In genomic region chr9:135439514-135439913, GRCh38 we compare ENCODE assay signal across 6 cellular contexts. TPM values are rescaled to one million over a fixed set of nuclear protein-coding genes. Genes with fewer than 3 reads are reported as not detected.
DNase-seq lines count a peak whose midpoint lies in the region; TF ChIP-seq lines count a peak whose summit lies in the region.
"Not testable (repeated sequence)": the region's sequence is repeated elsewhere in the genome, so short reads cannot be mapped to it uniquely, and the experiment has no call there.

No MANE protein-coding gene starts in this region.

- not testable (repeated sequence) for H3K4me3 ChIP-seq in PC-9; endodermal cell (ENCODE audit: low read length); parathyroid adenoma (ENCODE audit: low read depth, low read length)

- not testable (repeated sequence) for H3K27me3 Mint-ChIP-seq in Calu3 (ENCODE audit: unreplicated experiment); endodermal cell (ENCODE audit: insufficient read depth)
- peaks cover 18% of the 10 kb centered on the region for H3K27me3 Mint-ChIP-seq in type B pancreatic cell

- not testable (repeated sequence) for H3K9ac ChIP-seq in endodermal cell (ENCODE audit: extremely low read depth, low read length, poor library complexity, severe bottlenecking); parathyroid adenoma

- H3K27ac ChIP-seq in PC-9; endodermal cell (ENCODE audit: low read depth, low read length): not testable (repeated sequence)
- H3K27ac ChIP-seq in VCaP (peak overlapping the region; percentile 54), parathyroid adenoma (peak overlapping the region; percentile 83)

- not testable (repeated sequence) for H4K20me1 ChIP-seq in PC-9 (ENCODE audit: insufficient read depth)

- H3K4me2 ChIP-seq in PC-9 = peak overlapping the region; percentile 39; the same call in 1 of the 2 replicates
- H3K4me2 ChIP-seq in parathyroid adenoma (ENCODE audit: low read length) = not testable (repeated sequence)

- intact Hi-C loops in Calu3 (cut with micrococcal nuclease; ENCODE audit: unreplicated experiment); PC-9 (cut with micrococcal nuclease; ENCODE audit: unreplicated experiment): not testable (repeated sequence)

- 80 to 92% methylated on average over 6 to 7 of the region's 7 CpGs for WGBS in endodermal cell (ENCODE audit: insufficient coverage in 1 of 2, insufficient read length in 1 of 2), 2 experiments

- CTCF ChIA-PET in Calu3 (lab: Charles Lee) = interaction anchor here (0.5 to 0.8 kb wide), 3 partner anchors 11 to 992 kb away, joined by 3 to 4 read pairs (median 3); no protein-coding TSS in a partner anchor
- CTCF ChIA-PET in PC-9 (lab: Charles Lee) = not testable (repeated sequence)

- not testable (repeated sequence) for H3K9me3 ChIP-seq in PC-9 (ENCODE audit: insufficient read depth, low read depth); endodermal cell (ENCODE audit: control insufficient read depth, low read length); parathyroid adenoma (ENCODE audit: control insufficient read depth, low read length)

- DNase-seq in Calu3; PC-9; endodermal cell; type B pancreatic cell (ENCODE audit: extremely low spot score, unreplicated experiment): not testable (repeated sequence)

- TF ChIP-seq CTCF in Calu3 (IDR thresholded peaks at IDR 0.05; ENCODE audit: unreplicated experiment); PC-9 (conservative IDR thresholded peaks at IDR 0.05); VCaP (conservative IDR thresholded peaks at IDR 0.05); endodermal cell (conservative IDR thresholded peaks at IDR 0.05); parathyroid adenoma (IDR thresholded peaks at IDR 0.05); type B pancreatic cell (conservative IDR thresholded peaks at IDR 0.05): not testable (repeated sequence)

- not testable (repeated sequence) for H3K36me3 ChIP-seq in PC-9 (ENCODE audit: low read depth); endodermal cell (ENCODE audit: control insufficient read depth, insufficient read depth, low read length); parathyroid adenoma (ENCODE audit: control insufficient read depth, insufficient read depth, low read length)

- H3K4me3 Mint-ChIP-seq in Calu3 (ENCODE audit: low read depth, unreplicated experiment); endodermal cell: not testable (repeated sequence)
- H3K4me3 Mint-ChIP-seq in type B pancreatic cell = peak overlapping the region; percentile 4

- POLR2A ChIA-PET in PC-9 (lab: Charles Lee; ENCODE audit: unreplicated experiment) = not testable (repeated sequence)

- H2AFZ ChIP-seq in PC-9, parathyroid adenoma: not testable (repeated sequence)

- peaks cover 39% of the 10 kb centered on the region for H3K4me1 Mint-ChIP-seq in Calu3 (ENCODE audit: low read depth, unreplicated experiment)
- H3K4me1 Mint-ChIP-seq in endodermal cell = peaks cover 37% of the 10 kb centered on the region
- peaks cover 28% of the 10 kb centered on the region for H3K4me1 Mint-ChIP-seq in type B pancreatic cell (ENCODE audit: unreplicated experiment)

- H3F3A ChIP-seq in PC-9 (ENCODE audit: insufficient read depth, low read depth) = peaks cover 18% of the 10 kb centered on the region; the same call in 1 of the 2 replicates

- H3K27me3 ChIP-seq in PC-9 (ENCODE audit: insufficient read depth, low read depth); endodermal cell (ENCODE audit: control insufficient read depth, insufficient read depth, low read length, poor library complexity, severe bottlenecking); parathyroid adenoma (ENCODE audit: control insufficient read depth, insufficient read depth, low read length): not testable (repeated sequence)

- not testable (repeated sequence) for H3K36me3 Mint-ChIP-seq in Calu3 (ENCODE audit: insufficient read depth, unreplicated experiment); endodermal cell (ENCODE audit: low read depth); type B pancreatic cell

- H3K4me1 ChIP-seq in PC-9 (replicated peaks; ENCODE audit: insufficient read depth) = peaks cover 22% of the 10 kb centered on the region
- not testable (repeated sequence) for H3K4me1 ChIP-seq in endodermal cell (ENCODE audit: control insufficient read depth, insufficient read depth, low read length)
- H3K4me1 ChIP-seq in parathyroid adenoma = peaks cover 25% of the 10 kb centered on the region

- not testable (repeated sequence) for H3K9me2 ChIP-seq in PC-9 (ENCODE audit: insufficient read depth)

- H3K27ac Mint-ChIP-seq in Calu3 (ENCODE audit: unreplicated experiment) (peak overlapping the region; percentile 66), endodermal cell (peak overlapping the region; percentile 50)
- H3K27ac Mint-ChIP-seq in type B pancreatic cell = not testable (repeated sequence)

- H3K79me2 ChIP-seq in PC-9 (ENCODE audit: low read depth); parathyroid adenoma: not testable (repeated sequence)

- H3K9me3 Mint-ChIP-seq in Calu3 (ENCODE audit: low read depth, unreplicated experiment); type B pancreatic cell: not testable (repeated sequence)
- peaks cover 23% of the 10 kb centered on the region for H3K9me3 Mint-ChIP-seq in endodermal cell

- not testable (repeated sequence) for BruUV-seq in Calu3 (replicated peaks; lab: Mats Ljungman, UMichigan); PC-9 (replicated peaks; lab: Mats Ljungman, UMichigan)

RNA-seq across cellular contexts. Expression of gene PPP1R26, which starts 40.1 kb away (rescaled TPM):
- total RNA-seq in Calu3 (2022) (32.1 and 35.1 TPM in 2 replicates), PC-9 (2021) (41.2 and 46.9 TPM in 2 replicates), endodermal cell (10 to 100 TPM; 43.2 to 54.5 TPM), type B pancreatic cell (ENCODE audit: low replicate concordance) (22.7 and 24.2 TPM in 2 replicates)
- polyA plus RNA-seq in endodermal cell (2013, experiment 1 of 2) = 21.4 TPM
- 20.9 TPM for polyA plus RNA-seq in endodermal cell (2013, experiment 2 of 2)
